19 cellular contexts compared by ENCODE assay signal in the genomic region with DNA sequence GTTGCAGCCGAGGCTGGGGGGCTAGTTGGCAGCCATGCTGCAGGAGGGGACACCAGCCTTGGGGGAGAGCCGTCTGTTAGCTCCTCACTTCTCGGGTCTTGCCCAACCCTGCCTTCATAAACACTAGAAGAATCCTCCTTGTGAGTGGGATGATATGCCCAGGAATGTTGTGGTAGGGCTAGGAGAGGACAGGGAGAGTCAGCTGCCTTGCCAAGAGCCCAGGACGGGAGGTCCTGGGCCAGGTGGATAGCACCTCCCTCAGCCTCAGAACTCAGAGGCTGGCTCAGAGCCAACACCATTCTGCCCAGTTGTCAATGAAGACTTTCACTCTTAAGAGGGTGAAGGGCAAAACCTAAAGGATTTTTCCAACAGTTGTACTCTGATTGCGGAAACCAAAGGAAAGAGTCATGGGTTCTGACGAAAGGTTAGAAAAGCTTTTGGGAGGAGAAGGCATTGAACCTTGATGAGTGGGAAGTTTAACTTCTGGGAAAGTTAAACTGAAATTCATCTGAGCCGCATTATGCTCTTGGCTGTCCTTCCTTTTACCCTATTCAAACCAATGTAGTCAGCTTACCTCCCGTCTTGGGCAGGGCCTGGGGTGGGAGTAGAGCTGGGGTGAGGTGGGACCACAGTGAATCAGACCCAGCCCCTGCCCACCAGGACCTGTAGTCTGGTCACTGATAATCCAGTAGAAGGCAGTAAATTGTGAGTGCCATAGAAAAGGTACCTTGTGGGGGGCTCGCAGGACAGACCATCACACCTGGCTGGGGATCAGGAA.
A peak's percentile ranks its signal among the peaks of the same experiment; 100 is the strongest.
DNase-seq lines count a peak whose midpoint lies in the region; ATAC-seq, FAIRE-seq and TF ChIP-seq lines count a peak whose summit lies in the region.
"Had no signal": no experiment of that assay in that cellular context is flagged by ENCODE, and none has a peak within 500 bp of the region (broad histone marks: within the 10 kb centered on the region; RNA-seq: fewer than 3 reads in every experiment).

No MANE protein-coding gene starts in this region.

- no peak overlapping the region for H2AFZ ChIP-seq in neural progenitor cell (replicated peaks)

- H3K27ac ChIP-seq in neural progenitor cell = no peak overlapping the region
- H3K27ac ChIP-seq: cardiac muscle cell, ovary had no signal

- ATAC-seq in stimulated activated naive CD8-positive, alpha-beta T cell treated with anti-CD3 and anti-CD28 coated beads, Interleukin-15, amount 100 ng/mL, for 72 hours = no peak
- ATAC-seq in HG03571 (IDR thresholded peaks at IDR 0.05; ENCODE audit: unreplicated experiment) = no peak

- H4K20me1 ChIP-seq in neural progenitor cell (ENCODE audit: low read depth) = no peaks in the 10 kb centered on the region

- no peaks in the 10 kb centered on the region for H3F3A ChIP-seq in neural progenitor cell (ENCODE audit: low read depth)

- H3K9ac ChIP-seq in neural progenitor cell = no peak overlapping the region

- no peak overlapping the region for H3K27ac Mint-ChIP-seq in stimulated activated naive CD8-positive, alpha-beta T cell treated with anti-CD3 and anti-CD28 coated beads, Interleukin-15, Interleukin-2, amounts not matched to agents 100 ng/mL and 50 ng/mL, for 24 hours
- no peak overlapping the region for H3K27ac Mint-ChIP-seq in stimulated activated naive CD8-positive, alpha-beta T cell treated with anti-CD3 and anti-CD28 coated beads, Interleukin-15, amount 100 ng/mL, for 72 hours
- H3K27ac Mint-ChIP-seq in neural progenitor cell = no peak overlapping the region

- no peaks in the 10 kb centered on the region for H3K79me2 ChIP-seq in neural progenitor cell (ENCODE audit: low read depth)

- no peaks in the 10 kb centered on the region for H3K9me3 ChIP-seq in neural progenitor cell (ENCODE audit: low read depth)
- H3K9me3 ChIP-seq: ovary, uterus had no signal

- no peaks in the 10 kb centered on the region for H3K27me3 Mint-ChIP-seq in stimulated activated naive CD8-positive, alpha-beta T cell treated with anti-CD3 and anti-CD28 coated beads, Interleukin-15, Interleukin-2, amounts not matched to agents 100 ng/mL and 50 ng/mL, for 24 hours
- peaks cover 13% of the 10 kb centered on the region for H3K27me3 Mint-ChIP-seq in stimulated activated naive CD8-positive, alpha-beta T cell treated with anti-CD3 and anti-CD28 coated beads, Interleukin-15, amount 100 ng/mL, for 72 hours
- peaks cover 15% of the 10 kb centered on the region for H3K27me3 Mint-ChIP-seq in neural progenitor cell (ENCODE audit: insufficient read depth, low read depth)

- FAIRE-seq in bronchial epithelial cell (lab: Jason Lieb, UNC) = peak; percentile 7
- FAIRE-seq: HTR-8/SVneo had no signal

- H3K4me3 ChIP-seq in bronchial epithelial cell (ENCODE audit: low read depth, low read length) (no peak overlapping the region), neural progenitor cell (no peak overlapping the region)
- H3K4me3 ChIP-seq: cardiac muscle cell, ovary, uterus had no signal

- H3K27me3 ChIP-seq in bronchial epithelial cell (ENCODE audit: control insufficient read depth, insufficient read depth, low read length) = no peaks in the 10 kb centered on the region
- H3K27me3 ChIP-seq in neural progenitor cell = peaks cover 10% of the 10 kb centered on the region
- H3K27me3 ChIP-seq: cardiac muscle cell, ovary, uterus had no signal

- H3K36me3 ChIP-seq in bronchial epithelial cell (ENCODE audit: control insufficient read depth, insufficient read depth, low read length) = no peaks in the 10 kb centered on the region
- no peaks in the 10 kb centered on the region for H3K36me3 ChIP-seq in neural progenitor cell
- H3K36me3 ChIP-seq: cardiac muscle cell, ovary, uterus had no signal

- H3K4me3 Mint-ChIP-seq in stimulated activated naive CD8-positive, alpha-beta T cell treated with anti-CD3 and anti-CD28 coated beads, Interleukin-15, Interleukin-2, amounts not matched to agents 100 ng/mL and 50 ng/mL, for 24 hours = peak overlapping the region; percentile 4
- H3K4me3 Mint-ChIP-seq in stimulated activated naive CD8-positive, alpha-beta T cell treated with anti-CD3 and anti-CD28 coated beads, Interleukin-15, amount 100 ng/mL, for 72 hours = no peak overlapping the region
- peak overlapping the region; percentile 46 for H3K4me3 Mint-ChIP-seq in neural progenitor cell
- H3K4me3 Mint-ChIP-seq: activated CD4-positive, alpha-beta T cell treated with anti-CD3 and anti-CD28 coated beads, Interleukin-2, amount 10 ng/mL, durations not matched to agents 24 days and 14 days had no signal

- no peak for DNase-seq in stimulated activated naive CD8-positive, alpha-beta T cell treated with anti-CD3 and anti-CD28 coated beads, Interleukin-15, amount 100 ng/mL, for 72 hours
- no peak for DNase-seq in bronchial epithelial cell (ENCODE audit: low read depth)
- DNase-seq in neural progenitor cell (ENCODE audit: low spot score) = no peak
- DNase-seq in HPDE6-E6E7 (ENCODE audit: extremely low spot score) = no peak
- no peak for DNase-seq in NCI-H2227 (lab: John Stamatoyannopoulos, UW; ENCODE audit: unreplicated experiment)
- no peak for DNase-seq in NCI-H1417 (lab: John Stamatoyannopoulos, UW)
- DNase-seq: activated CD4-positive, alpha-beta T cell treated with anti-CD3 and anti-CD28 coated beads, Interleukin-2, amount 10 ng/mL, durations not matched to agents 24 days and 14 days; activated CD8-positive, alpha-beta memory T cell treated with anti-CD3 and anti-CD28 coated beads, Interleukin-2, amount 50 U/mL, for 4 hours; activated gamma-delta T cell; amygdala; dermis blood vessel endothelial cell; mammary epithelial cell; NCI-H1694 treated with DMSO at 0.1 percent for 48 hours; ovary; uterus had no signal

- H3K4me2 ChIP-seq in neural progenitor cell = no peak overlapping the region

- H3K9me3 Mint-ChIP-seq in stimulated activated naive CD8-positive, alpha-beta T cell treated with anti-CD3 and anti-CD28 coated beads, Interleukin-15, Interleukin-2, amounts not matched to agents 100 ng/mL and 50 ng/mL, for 24 hours = no peaks in the 10 kb centered on the region
- no peaks in the 10 kb centered on the region for H3K9me3 Mint-ChIP-seq in stimulated activated naive CD8-positive, alpha-beta T cell treated with anti-CD3 and anti-CD28 coated beads, Interleukin-15, amount 100 ng/mL, for 72 hours
- no peaks in the 10 kb centered on the region for H3K9me3 Mint-ChIP-seq in neural progenitor cell
- H3K9me3 Mint-ChIP-seq: activated CD4-positive, alpha-beta T cell treated with anti-CD3 and anti-CD28 coated beads, Interleukin-2, amount 10 ng/mL, durations not matched to agents 24 days and 14 days had no signal

- H3K4me1 Mint-ChIP-seq in stimulated activated naive CD8-positive, alpha-beta T cell treated with anti-CD3 and anti-CD28 coated beads, Interleukin-15, Interleukin-2, amounts not matched to agents 100 ng/mL and 50 ng/mL, for 24 hours (ENCODE audit: low read depth) = peaks cover 25% of the 10 kb centered on the region
- H3K4me1 Mint-ChIP-seq in stimulated activated naive CD8-positive, alpha-beta T cell treated with anti-CD3 and anti-CD28 coated beads, Interleukin-15, amount 100 ng/mL, for 72 hours = peaks cover 31% of the 10 kb centered on the region
- peaks cover 33% of the 10 kb centered on the region for H3K4me1 Mint-ChIP-seq in neural progenitor cell

- H3K4me1 ChIP-seq in neural progenitor cell = peaks cover 13% of the 10 kb centered on the region
- H3K4me1 ChIP-seq: uterus had no signal

- TF ChIP-seq CTCF in bronchial epithelial cell (IDR thresholded peaks at IDR 0.05; ENCODE audit: insufficient read depth, low read length, severe bottlenecking) (no peak), neural progenitor cell (IDR thresholded peaks at IDR 0.05) (no peak)

- H3K36me3 Mint-ChIP-seq in stimulated activated naive CD8-positive, alpha-beta T cell treated with anti-CD3 and anti-CD28 coated beads, Interleukin-15, Interleukin-2, amounts not matched to agents 100 ng/mL and 50 ng/mL, for 24 hours (ENCODE audit: low read depth) = no peaks in the 10 kb centered on the region
- H3K36me3 Mint-ChIP-seq in neural progenitor cell = no peaks in the 10 kb centered on the region

Comparison
In these comparisons a context has a peak if more than half of its experiments do, and no peak if none do; other contexts are left out.
1. H3K4me3 Mint-ChIP-seq: peak in stimulated activated naive CD8-positive, alpha-beta T cell treated with anti-CD3 and anti-CD28 coated beads, Interleukin-15, Interleukin-2, amounts not matched to agents 100 ng/mL and 50 ng/mL, for 24 hours (single experiment) and neural progenitor cell (single experiment); none in stimulated activated naive CD8-positive, alpha-beta T cell treated with anti-CD3 and anti-CD28 coated beads, Interleukin-15, amount 100 ng/mL, for 72 hours (0 of 2).